ENCODE assay signal across 15 cellular contexts in genomic region chr18:36419188-36419912, GRCh38.
A peak's percentile ranks its signal among the peaks of the same experiment; 100 is the strongest.
DNase-seq lines count a peak whose midpoint lies in the region; ATAC-seq and TF ChIP-seq lines count a peak whose summit lies in the region.
"Had no signal": no experiment of that assay in that cellular context is flagged by ENCODE, and none has a peak within 500 bp of the region (broad histone marks: within the 10 kb centered on the region; RNA-seq: fewer than 3 reads in every experiment).

No MANE protein-coding gene starts in this region.

- TF ChIP-seq CTCF in SK-N-SH (IDR thresholded peaks at IDR 0.05) (no peak), epithelial cell of proximal tubule (conservative IDR thresholded peaks at IDR 0.05; ENCODE audit: low read depth, low read length) (no peak), mucosa of descending colon (IDR thresholded peaks at IDR 0.05) (no peak), colonic mucosa (IDR thresholded peaks at IDR 0.05) (no peak)

- H3K27me3 ChIP-seq in SK-N-SH (ENCODE audit: insufficient read depth), result no peaks in the 10 kb centered on the region
- no peaks in the 10 kb centered on the region for H3K27me3 ChIP-seq in colonic mucosa
- H3K27me3 ChIP-seq: breast epithelium had no signal

- no peak for TF ChIP-seq RAD21 in SK-N-SH (IDR thresholded peaks at IDR 0.05; ENCODE audit: low read length)

- no peak overlapping the region for H3K4me2 ChIP-seq in SK-N-SH

- intact Hi-C loops in mucosa of descending colon (cut with DNase I, micrococcal nuclease) (no loop called here), colonic mucosa (cut with DNase I) (loop anchor here (10.0 kb wide), 1 partner anchor 125 kb away; the partner anchor contains the start of gene FHOD3)

- CTCF ChIA-PET in SK-N-SH (lab: Yijun Ruan, JAX), result interaction anchor here (1.2 to 4.4 kb wide), 6 partner anchors 13 to 402 kb away, joined by 3 to 14 read pairs (median 5); no protein-coding TSS in a partner anchor

- no peaks in the 10 kb centered on the region for H3K9me3 ChIP-seq in SK-N-SH
- H3K9me3 ChIP-seq in mucosa of descending colon, result no peaks in the 10 kb centered on the region
- no peaks in the 10 kb centered on the region for H3K9me3 ChIP-seq in colonic mucosa
- H3K9me3 ChIP-seq: breast epithelium, HAP-1 had no signal

- no peaks in the 10 kb centered on the region for H3F3A ChIP-seq in SK-N-SH (replicated peaks; ENCODE audit: insufficient read depth)

- no peaks in the 10 kb centered on the region for H4K20me1 ChIP-seq in SK-N-SH (ENCODE audit: insufficient read depth)

- no peak for TF ChIP-seq EP300 in SK-N-SH (IDR thresholded peaks at IDR 0.05; ENCODE audit: borderline replicate concordance in 1 of 2, low read depth in 1 of 2, low read length in 1 of 2)

- ATAC-seq in SK-N-SH treated with all-trans-retinoic acid at 6 μM for 48 hours, result peak; percentile 24; the same call in 1 of the 3 replicates
- peak; percentile 20 for ATAC-seq in mucosa of descending colon
- no peak for ATAC-seq in GM18505 (IDR thresholded peaks at IDR 0.05; ENCODE audit: unreplicated experiment)

- H3K27ac ChIP-seq in SK-N-SH (ENCODE audit: low read depth in 2 of 2, low read length in 1 of 2), result peak overlapping the region in 1 of 2 experiments; percentile 25; a peak in 2 of 4 replicates
- no peak overlapping the region for H3K27ac ChIP-seq in colonic mucosa

- H3K36me3 ChIP-seq in SK-N-SH (replicated peaks in 1 of 2; ENCODE audit: control insufficient read depth in 1 of 2, insufficient read depth in 2 of 2, low read length in 1 of 2) (no peaks in the 10 kb centered on the region), mucosa of descending colon (ENCODE audit: low read depth) (no peaks in the 10 kb centered on the region), colonic mucosa (no peaks in the 10 kb centered on the region)
- H3K36me3 ChIP-seq: breast epithelium, HAP-1 had no signal

- no peak for DNase-seq in SK-N-SH
- DNase-seq in epithelial cell of proximal tubule (ENCODE audit: low read depth), result no peak
- no peak for DNase-seq in mucosa of descending colon
- no peak for DNase-seq in MV-4-11 (lab: John Stamatoyannopoulos, UW)
- no peak for DNase-seq in colonic mucosa
- no peak for DNase-seq in nucleus accumbens (lab: John Stamatoyannopoulos, UW)
- DNase-seq: 8988T; activated CD8-positive, alpha-beta memory T cell treated with anti-CD3 and anti-CD28 coated beads for 24 hours; hippocampal formation; SIG-M5; stimulated activated CD4-positive, alpha-beta T cell treated with anti-CD3 and anti-CD28 coated beads, Interleukin-4, amount 100 ng/mL, for 1 hour had no signal

- 96% methylated on average over 2 of the region's 3 CpGs for WGBS in SK-N-SH (ENCODE audit: low lambda C conversion rate)

- no peaks in the 10 kb centered on the region for H3K79me2 ChIP-seq in SK-N-SH (ENCODE audit: insufficient read depth)

- peaks cover 0 to 11% of the 10 kb centered on the region in 2 experiments; a peak in 2 of 4 replicates for H3K4me1 ChIP-seq in SK-N-SH (ENCODE audit: control insufficient read depth in 1 of 2, insufficient read depth in 2 of 2, low read depth in 1 of 2, low read length in 1 of 2)
- no peaks in the 10 kb centered on the region for H3K4me1 ChIP-seq in mucosa of descending colon (ENCODE audit: low read depth)
- no peaks in the 10 kb centered on the region for H3K4me1 ChIP-seq in colonic mucosa
- H3K4me1 ChIP-seq: breast epithelium had no signal

- H3K9ac ChIP-seq in SK-N-SH, result no peak overlapping the region
- H3K9ac ChIP-seq in colonic mucosa (ENCODE audit: low read depth in 2 of 2, low read length in 2 of 2), result no peak overlapping the region

- H3K4me3 ChIP-seq in SK-N-SH (ENCODE audit: low read depth in 2 of 2, low read length in 1 of 2), result no peak overlapping the region
- peak overlapping the region; percentile 4 for H3K4me3 ChIP-seq in epithelial cell of proximal tubule (ENCODE audit: low read depth, low read length)
- H3K4me3 ChIP-seq in mucosa of descending colon, result no peak overlapping the region
- H3K4me3 ChIP-seq in colonic mucosa, result no peak overlapping the region
- H3K4me3 ChIP-seq: breast epithelium, HAP-1 had no signal

- H3K9me2 ChIP-seq in SK-N-SH, result no peaks in the 10 kb centered on the region

- POLR2A ChIA-PET in SK-N-SH (lab: Yijun Ruan, JAX), result no interaction called here

- no peak for TF ChIP-seq POLR2A in GM18505 (IDR thresholded peaks at IDR 0.05; ENCODE audit: borderline replicate concordance, extremely low read depth, insufficient read depth, insufficient read length)

- no peak overlapping the region for H2AFZ ChIP-seq in SK-N-SH (ENCODE audit: low read depth)

TF ChIP-seq in SK-N-SH treated with all-trans-retinoic acid at 6 μM for 48 hours, 23 proteins besides CTCF, POLR2A, EP300 and RAD21 (continues in another document):
- TF ChIP-seq ZNF70 (CRISPR knock-in tag; IDR thresholded peaks at IDR 0.05) (no peak), ESRRG (CRISPR knock-in tag; IDR thresholded peaks at IDR 0.05) (no peak), ZNF8 (CRISPR knock-in tag; IDR thresholded peaks at IDR 0.05) (no peak), BACH2 (CRISPR knock-in tag; IDR thresholded peaks at IDR 0.05; ENCODE audit: borderline replicate concordance) (no peak), CSDC2 (CRISPR knock-in tag; IDR thresholded peaks at IDR 0.05) (no peak), OSR1 (CRISPR knock-in tag; IDR thresholded peaks at IDR 0.05) (no peak), TCF4 (CRISPR knock-in tag; IDR thresholded peaks at IDR 0.05; ENCODE audit: borderline replicate concordance) (no peak), TSHZ2 (CRISPR knock-in tag; IDR thresholded peaks at IDR 0.05) (no peak), ZNF565 (CRISPR knock-in tag; conservative IDR thresholded peaks at IDR 0.05; ENCODE audit: low read depth) (no peak), RARB (CRISPR knock-in tag; IDR thresholded peaks at IDR 0.05) (no peak)

TF ChIP-seq in SK-N-SH, 30 proteins besides CTCF, POLR2A, EP300 and RAD21:
- no peak for TF ChIP-seq IRF3 (IDR thresholded peaks at IDR 0.05; ENCODE audit: low read depth, low read length)
